Comparison of ENCODE assay signal across 18 cellular contexts in genomic region chr13:25371158-25371557, GRCh38. TPM values are rescaled to one million over a fixed set of nuclear protein-coding genes. Genes with fewer than 3 reads are reported as not detected.
A peak's percentile ranks its signal among the peaks of the same experiment; 100 is the strongest.
DNase-seq lines count a peak whose midpoint lies in the region; FAIRE-seq and TF ChIP-seq lines count a peak whose summit lies in the region.
"Had no signal": no experiment of that assay in that cellular context is flagged by ENCODE, and none has a peak within 500 bp of the region (broad histone marks: within the 10 kb centered on the region; RNA-seq: fewer than 3 reads in every experiment).

No MANE protein-coding gene starts in this region.

- peaks cover 3% of the 10 kb centered on the region for H3K4me1 Mint-ChIP-seq in activated CD4-positive, alpha-beta T cell treated with anti-CD3 and anti-CD28 coated beads, Interleukin-2, amount 10 ng/mL, durations not matched to agents 24 days and 14 days
- H3K4me1 Mint-ChIP-seq in neural progenitor cell = peaks cover 6% of the 10 kb centered on the region

- TF ChIP-seq CTCF in H1 (IDR thresholded peaks at IDR 0.05; ENCODE audit: control extremely low read depth in 1 of 3, insufficient read depth in 1 of 3, low read depth in 1 of 3, low read length in 3 of 3) (no peak), neural progenitor cell (IDR thresholded peaks at IDR 0.05) (no peak)

- intact Hi-C loops in activated CD4-positive, alpha-beta T cell treated with anti-CD3 and anti-CD28 coated beads, Interleukin-2, amount 10 ng/mL, durations not matched to agents 24 days and 14 days (cut with micrococcal nuclease) = no loop called here

- no peak for TF ChIP-seq RAD21 in H1 (IDR thresholded peaks at IDR 0.05 in 1 of 2, conservative IDR thresholded peaks at IDR 0.05 in 1 of 2; ENCODE audit: low read depth in 2 of 2, low read length in 2 of 2)

- H3K79me1 ChIP-seq in H1 (ENCODE audit: low read depth, low read length) = no peaks in the 10 kb centered on the region

- no peak overlapping the region for H3K4ac ChIP-seq in H1 (replicated peaks; ENCODE audit: insufficient read length, low read depth, low read length)

- peaks cover 70% of the 10 kb centered on the region for H3K27me3 Mint-ChIP-seq in activated CD4-positive, alpha-beta T cell treated with anti-CD3 and anti-CD28 coated beads, Interleukin-2, amount 10 ng/mL, durations not matched to agents 24 days and 14 days
- H3K27me3 Mint-ChIP-seq in neural progenitor cell (ENCODE audit: insufficient read depth, low read depth) = peaks cover 39% of the 10 kb centered on the region

- no peak overlapping the region for H4K5ac ChIP-seq in H1 (ENCODE audit: insufficient read length, low read depth, low read length)

- no peak overlapping the region for H4K91ac ChIP-seq in H1 (replicated peaks; ENCODE audit: insufficient read length, low read length)

- H2AK5ac ChIP-seq in H1 (ENCODE audit: low read depth, low read length) = no peak overlapping the region

- WGBS in H1 (ENCODE audit: extremely low coverage in 1 of 2, insufficient coverage in 1 of 2, insufficient read length in 1 of 2, insufficient replicate concordance in 2 of 2, low coverage in 1 of 2, low lambda C conversion rate in 2 of 2, missing lambda C conversion rate in 1 of 2), 2 experiments = 73% methylated on average over 7 of the region's 11 CpGs; no CpG with 5 or more reads in 1 of the 2 experiments

- H3K36me3 Mint-ChIP-seq in activated CD4-positive, alpha-beta T cell treated with anti-CD3 and anti-CD28 coated beads, Interleukin-2, amount 10 ng/mL, durations not matched to agents 24 days and 14 days (ENCODE audit: low read depth) = no peaks in the 10 kb centered on the region
- no peaks in the 10 kb centered on the region for H3K36me3 Mint-ChIP-seq in neural progenitor cell

- H3K4me3 Mint-ChIP-seq in activated CD4-positive, alpha-beta T cell treated with anti-CD3 and anti-CD28 coated beads, Interleukin-2, amount 10 ng/mL, durations not matched to agents 24 days and 14 days = peak overlapping the region; percentile 27
- peak overlapping the region; percentile 92 for H3K4me3 Mint-ChIP-seq in neural progenitor cell

- H3K9me3 ChIP-seq in H1 (ENCODE audit: insufficient read depth in 2 of 2, low read depth in 1 of 2, low read length in 1 of 2) = no peaks in the 10 kb centered on the region
- H3K9me3 ChIP-seq in neural progenitor cell (ENCODE audit: low read depth) = no peaks in the 10 kb centered on the region
- H3K9me3 ChIP-seq: Caco-2, pancreas, spleen, testis had no signal

- H3K4me3 ChIP-seq in H1 (ENCODE audit: extremely low read depth in 1 of 4, insufficient read depth in 2 of 4, low read depth in 3 of 4, low read length in 4 of 4) (peak overlapping the region; percentile 47 to 66 (median 54); a peak in 5 of 8 replicates), neural progenitor cell (peak overlapping the region; percentile 90)
- H3K4me3 ChIP-seq: lung had no signal

- no peaks in the 10 kb centered on the region for H3K36me3 ChIP-seq in H1 (ENCODE audit: control insufficient read depth in 2 of 4, insufficient read depth in 4 of 4, low read length in 3 of 4)
- no peaks in the 10 kb centered on the region for H3K36me3 ChIP-seq in neural progenitor cell
- H3K36me3 ChIP-seq: pancreas, spleen had no signal

- POLR2A ChIA-PET in H1 (lab: Charles Lee; ENCODE audit: partially characterized antibody) = no interaction called here

- no peak for TF ChIP-seq POLR2A in H1 (IDR thresholded peaks at IDR 0.05; ENCODE audit: control extremely low read depth in 1 of 2, low read depth in 2 of 2, low read length in 2 of 2)

- H2BK120ac ChIP-seq in H1 (replicated peaks; ENCODE audit: low read depth, low read length) = no peak overlapping the region

- 0 out of 2 replicates have a peak overlapping the region, but pooled peaks have one; percentile 40 for H2AFZ ChIP-seq in H1 (ENCODE audit: low read length)
- no peak overlapping the region for H2AFZ ChIP-seq in neural progenitor cell (replicated peaks)

- CTCF ChIA-PET in H1 (lab: Charles Lee; ENCODE audit: partially characterized antibody) = interaction anchor here (0.6 kb wide), 1 partner anchor 186 kb away, joined by 4 read pairs; no protein-coding TSS in a partner anchor

- H3K27ac Mint-ChIP-seq in activated CD4-positive, alpha-beta T cell treated with anti-CD3 and anti-CD28 coated beads, Interleukin-2, amount 10 ng/mL, durations not matched to agents 24 days and 14 days = no peak overlapping the region
- H3K27ac Mint-ChIP-seq in neural progenitor cell = no peak overlapping the region

- H4K8ac ChIP-seq in H1 (ENCODE audit: extremely low read depth, insufficient read depth, low read length) = peak overlapping the region; percentile 62; the same call in 1 of the 2 replicates

- H2BK15ac ChIP-seq in H1 (ENCODE audit: low read length) = no peak overlapping the region

- H3K14ac ChIP-seq in H1 (ENCODE audit: insufficient read length) = no peak overlapping the region

- no peak overlapping the region for H3K9ac ChIP-seq in H1 (replicated peaks in 1 of 4; ENCODE audit: extremely low read depth in 1 of 4, low read depth in 3 of 4, low read length in 3 of 4)
- no peak overlapping the region for H3K9ac ChIP-seq in neural progenitor cell

- DNase-seq in activated CD4-positive, alpha-beta T cell treated with anti-CD3 and anti-CD28 coated beads, Interleukin-2, amount 10 ng/mL, durations not matched to agents 24 days and 14 days = no peak
- no peak for DNase-seq in activated CD4-positive, alpha-beta T cell treated with anti-CD3 and anti-CD28 coated beads, Interleukin-2, amount 50 U/mL, for 1 hour
- DNase-seq in OCI-M1 (lab: John Stamatoyannopoulos, UW) = peak; percentile 18
- DNase-seq in H1 (ENCODE audit: low read depth in 1 of 2, low spot score in 2 of 2) = no peak
- DNase-seq in neural progenitor cell (ENCODE audit: low spot score) = no peak
- no peak for DNase-seq in SK-N-DZ (ENCODE audit: low spot score)
- DNase-seq in iPS-NIHi11 (ENCODE audit: low spot score) = no peak
- no peak for DNase-seq in MV-4-11 (lab: John Stamatoyannopoulos, UW)
- DNase-seq: activated CD4-positive, alpha-beta T cell treated with anti-CD3 and anti-CD28 coated beads for 4 hours; Caco-2; MM.1S; pancreas; spleen; testis had no signal

- H3K79me2 ChIP-seq in H1 (ENCODE audit: control insufficient read depth in 1 of 2, insufficient read depth in 2 of 2, low read length in 2 of 2) = no peaks in the 10 kb centered on the region
- H3K79me2 ChIP-seq in neural progenitor cell (ENCODE audit: low read depth) = no peaks in the 10 kb centered on the region

- H3F3A ChIP-seq in neural progenitor cell (ENCODE audit: low read depth) = peaks cover 6% of the 10 kb centered on the region

- H3K18ac ChIP-seq in H1 (ENCODE audit: extremely low read depth, low read length) = no peak overlapping the region

- H3K4me1 ChIP-seq in H1 (replicated peaks in 1 of 4; ENCODE audit: control insufficient read depth in 3 of 4, insufficient read depth in 4 of 4, low read length in 3 of 4) (peaks cover 3 to 16% (median 7%) of the 10 kb centered on the region in 4 experiments; a peak in 6 of 7 replicates), neural progenitor cell (no peaks in the 10 kb centered on the region)
- H3K4me1 ChIP-seq: Caco-2, pancreas, testis had no signal

- FAIRE-seq in H1 (lab: Jason Lieb, UNC) = no peak
- FAIRE-seq: A204.1, H54, pancreas had no signal

- H2BK5ac ChIP-seq in H1 (ENCODE audit: low read depth, low read length) = no peak overlapping the region

- H3K23me2 ChIP-seq in H1 (ENCODE audit: low read depth, low read length) = peaks cover 16% of the 10 kb centered on the region

- no peak overlapping the region for H2BK12ac ChIP-seq in H1 (ENCODE audit: low read depth, low read length)

- H3K27ac ChIP-seq in H1 (ENCODE audit: low read depth, low read length) = no peak overlapping the region
- no peak overlapping the region for H3K27ac ChIP-seq in neural progenitor cell
- H3K27ac ChIP-seq: pancreas, spleen, testis had no signal

- no peak for TF ChIP-seq EP300 in H1 (IDR thresholded peaks at IDR 0.05; ENCODE audit: borderline replicate concordance in 1 of 2, low read depth in 2 of 2, low read length in 2 of 2)

- H3K27me3 ChIP-seq in H1 (replicated peaks in 1 of 4; ENCODE audit: control insufficient read depth in 3 of 4, extremely low read depth in 1 of 4, insufficient read depth in 3 of 4, low read length in 3 of 4) (peaks cover 9 to 36% (median 31%) of the 10 kb centered on the region in 4 experiments), neural progenitor cell (peaks cover 70% of the 10 kb centered on the region)
- H3K27me3 ChIP-seq: testis had no signal

- no peak overlapping the region for H2BK20ac ChIP-seq in H1 (ENCODE audit: low read length)

- no peaks in the 10 kb centered on the region for H3K9me3 Mint-ChIP-seq in activated CD4-positive, alpha-beta T cell treated with anti-CD3 and anti-CD28 coated beads, Interleukin-2, amount 10 ng/mL, durations not matched to agents 24 days and 14 days
- no peaks in the 10 kb centered on the region for H3K9me3 Mint-ChIP-seq in neural progenitor cell

- no peak overlapping the region for H3K56ac ChIP-seq in H1 (replicated peaks; ENCODE audit: insufficient read length, low read depth, low read length)

- H4K20me1 ChIP-seq in H1 (replicated peaks in 1 of 2; ENCODE audit: control insufficient read depth in 1 of 2, insufficient read depth in 2 of 2, low read length in 2 of 2) = no peaks in the 10 kb centered on the region
- H4K20me1 ChIP-seq in neural progenitor cell (ENCODE audit: low read depth) = no peaks in the 10 kb centered on the region

- H3K4me2 ChIP-seq in H1 (ENCODE audit: insufficient read depth in 1 of 2, low read depth in 2 of 2, low read length in 2 of 2) (peak overlapping the region; percentile 63 to 95), neural progenitor cell (peak overlapping the region; percentile 98)

- no peak overlapping the region for H3K23ac ChIP-seq in H1 (ENCODE audit: insufficient read length)

TF ChIP-seq in H1, 55 proteins besides CTCF, POLR2A, EP300 and RAD21:
- TF ChIP-seq ASH2L (IDR thresholded peaks at IDR 0.05; ENCODE audit: low read length) (no peak), KDM1A (IDR thresholded peaks at IDR 0.05; ENCODE audit: borderline replicate concordance, low read length) (peak; percentile 52; the same call in 1 of the 2 replicates)

RNA-seq across cellular contexts. Expression of gene ATP8A2, which starts 0.6 kb away (rescaled TPM):
- 0.38 and 0.40 TPM in 2 replicates for total RNA-seq in activated CD4-positive, alpha-beta T cell treated with anti-CD3 and anti-CD28 coated beads, Interleukin-2, amount 10 ng/mL, durations not matched to agents 24 days and 14 days
- 8.3 and 8.4 TPM in 2 replicates for total RNA-seq in H1 (2021; fragmentation: NEBNext Ultra II Directional; extraction: Animal tissue kit (Norgen Biotek cat#: 25700))
- polyA plus RNA-seq in H1 (2011; rRNA removed) = 2.2 and 2.4 TPM in 2 replicates
- 2.4 TPM for polyA plus RNA-seq in H1 (2011; cell fraction: cytosol; rRNA removed)
- polyA plus RNA-seq in H1 (2011; cell fraction: nucleus; rRNA removed) = 3.0 TPM
- 2.8 to 4.0 TPM (median 3.8 TPM) in 4 replicates for polyA plus RNA-seq in H1 (2012, experiment 1 of 2)
- polyA plus RNA-seq in H1 (2012, experiment 2 of 2) = 0.29 TPM
- polyA plus RNA-seq in H1 (2013, experiment 1 of 2) = 4.8 TPM
- 4.8 TPM for polyA plus RNA-seq in H1 (2013, experiment 2 of 2)
- polyA minus RNA-seq in H1 (2011; rRNA and poly(A)+ RNA removed) = 8.5 and 9.4 TPM in 2 replicates
- 5.0 TPM for polyA minus RNA-seq in H1 (2011; cell fraction: cytosol; rRNA and poly(A)+ RNA removed)
- 11.3 TPM for polyA minus RNA-seq in H1 (2011; cell fraction: nucleus; rRNA and poly(A)+ RNA removed)
- 4.2 and 4.8 TPM in 2 replicates for total RNA-seq in neural progenitor cell (ENCODE audit: low replicate concordance)
- 0.19 and 0.71 TPM in 2 replicates for polyA plus RNA-seq in SK-N-DZ (2014; cell fraction: cytosol; rRNA removed)
- 0.06 and 0.38 TPM in 2 replicates for polyA plus RNA-seq in SK-N-DZ (2014; cell fraction: nucleus; rRNA removed)
- total RNA-seq: esophagus mucosa had no signal
